ENCODE assay signal across 19 cellular contexts in the genomic region with DNA sequence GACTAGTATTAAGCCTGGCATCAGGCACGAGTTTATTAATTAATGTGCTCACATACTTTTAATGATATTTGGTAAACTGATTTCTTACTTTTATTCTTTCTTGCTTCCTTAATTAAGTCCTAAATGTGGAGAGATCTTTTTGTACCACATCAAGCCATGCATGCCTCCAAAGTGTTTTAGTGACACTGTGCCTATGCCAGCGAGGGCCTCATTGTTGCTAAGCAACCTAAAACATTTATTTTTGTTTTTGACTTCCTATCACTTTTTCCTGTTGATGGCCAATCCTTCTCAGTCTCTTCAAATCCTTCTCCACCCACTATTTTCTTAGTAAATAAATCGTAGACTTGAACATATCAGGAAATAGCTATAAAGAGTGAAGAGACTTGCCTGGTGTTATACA. TPM values are rescaled to one million over a fixed set of nuclear protein-coding genes. Genes with fewer than 3 reads are reported as not detected.
DNase-seq lines count a peak whose midpoint lies in the region; ATAC-seq, FAIRE-seq and TF ChIP-seq lines count a peak whose summit lies in the region.
"Had no signal": no experiment of that assay in that cellular context is flagged by ENCODE, and none has a peak within 500 bp of the region (broad histone marks: within the 10 kb centered on the region; RNA-seq: fewer than 3 reads in every experiment).

No MANE protein-coding gene starts in this region.

- POLR2A ChIA-PET in K562 (lab: Yijun Ruan, JAX): no interaction called here

- DNase-seq in Right ventricle myocardium inferior (ENCODE audit: missing footprints): no peak
- DNase-seq in heart right ventricle: no peak
- no peak for DNase-seq in K562 (ENCODE audit: extremely low read depth in 1 of 4, low spot score in 3 of 4)
- no peak for DNase-seq in right atrium auricular region (ENCODE audit: low spot score)
- no peak for DNase-seq in NCI-H187 (lab: John Stamatoyannopoulos, UW)
- DNase-seq: 8988T; Calu3; CD8-positive, alpha-beta T cell; HCEC 1CT had no signal

- TF ChIP-seq EP300 in K562 (IDR thresholded peaks at IDR 0.05; ENCODE audit: low read length): no peak

- CTCF ChIA-PET in K562 (lab: Yijun Ruan, JAX; ENCODE audit: low intra/inter-chr PET ratio): no interaction called here

- H3K4me1 ChIP-seq in heart right ventricle (no peaks in the 10 kb centered on the region), BLaER1 (peaks cover 8% of the 10 kb centered on the region), K562 (replicated peaks in 1 of 2; ENCODE audit: control insufficient read depth in 2 of 2, insufficient read depth in 2 of 2, low read length in 2 of 2) (no peaks in the 10 kb centered on the region), right atrium auricular region (no peaks in the 10 kb centered on the region)

- H3K4me3 ChIP-seq in heart right ventricle (no peak overlapping the region), BLaER1 (no peak overlapping the region), K562 (no peak overlapping the region), right atrium auricular region (no peak overlapping the region)
- H3K4me3 ChIP-seq: BLaER1 treated with 17β-estradiol and CSF1 and Interleukin-3, amounts not matched to agents 10 nM and 100 nM; GM23338 had no signal

- H3K79me2 ChIP-seq in K562 (ENCODE audit: control insufficient read depth, insufficient read depth, low read length): no peaks in the 10 kb centered on the region

- no peak for TF ChIP-seq POLR2A in K562 (conservative IDR thresholded peaks at IDR 0.05)

- FAIRE-seq in K562 (lab: Jason Lieb, UNC): no peak
- FAIRE-seq: G401.6, GM12892, H54 had no signal

- H3K36me3 ChIP-seq in heart right ventricle (no peaks in the 10 kb centered on the region), BLaER1 (no peaks in the 10 kb centered on the region), K562 (ENCODE audit: control insufficient read depth, insufficient read depth, low read length) (no peaks in the 10 kb centered on the region), right atrium auricular region (no peaks in the 10 kb centered on the region)
- H3K36me3 ChIP-seq: BLaER1 treated with 17β-estradiol and CSF1 and Interleukin-3, amounts not matched to agents 10 nM and 100 nM had no signal

- H3K9ac ChIP-seq in BLaER1 (no peak overlapping the region), K562 (ENCODE audit: insufficient read depth in 1 of 2, low read depth in 2 of 2, low read length in 2 of 2) (no peak overlapping the region)
- H3K9ac ChIP-seq: BLaER1 treated with 17β-estradiol and CSF1 and Interleukin-3, amounts not matched to agents 10 nM and 100 nM had no signal

- no peak overlapping the region for H2AFZ ChIP-seq in K562 (ENCODE audit: low read depth, low read length)
- H2AFZ ChIP-seq: GM23338 had no signal

- H4K20me1 ChIP-seq in BLaER1 (no peaks in the 10 kb centered on the region), K562 (replicated peaks; ENCODE audit: control insufficient read depth, insufficient read depth, low read length) (no peaks in the 10 kb centered on the region)
- H4K20me1 ChIP-seq: BLaER1 treated with 17β-estradiol and CSF1 and Interleukin-3, amounts not matched to agents 10 nM and 100 nM had no signal

- TF ChIP-seq RAD21 in K562 (CRISPR knock-in tag; conservative IDR thresholded peaks at IDR 0.05 in 1 of 2, IDR thresholded peaks at IDR 0.05 in 1 of 2): no peak

- H3K9me3 ChIP-seq in heart right ventricle (no peaks in the 10 kb centered on the region), BLaER1 (no peaks in the 10 kb centered on the region), K562 (replicated peaks; ENCODE audit: control insufficient read depth, insufficient read depth, low read depth, low read length) (no peaks in the 10 kb centered on the region), right atrium auricular region (no peaks in the 10 kb centered on the region)

- H3K9me1 ChIP-seq in K562 (ENCODE audit: control insufficient read depth, insufficient read depth, low read length): no peaks in the 10 kb centered on the region

- 43 to 44% methylated on average over 3 of the region's 3 CpGs for WGBS in heart right ventricle, 2 donors
- WGBS in K562 (ENCODE audit: insufficient coverage, low coverage, missing lambda C conversion rate): 0% methylated on average over 3 of the region's 3 CpGs

- H3K4me2 ChIP-seq in BLaER1 (0 out of 2 replicates have a peak overlapping the region, but pooled peaks have one; percentile 7), K562 (ENCODE audit: insufficient read depth, low read length) (no peak overlapping the region)
- H3K4me2 ChIP-seq: GM23338 had no signal

- ATAC-seq in Right ventricle myocardium inferior: peak; percentile 68
- ATAC-seq in heart right ventricle: no peak
- ATAC-seq in K562: no peak
- no peak for ATAC-seq in HG03469 (IDR thresholded peaks at IDR 0.05; ENCODE audit: unreplicated experiment)
- no peak for ATAC-seq in GM18502 (IDR thresholded peaks at IDR 0.05; ENCODE audit: poor library complexity, unreplicated experiment)
- ATAC-seq: CD8-positive, alpha-beta T cell; GM23338 had no signal

- in situ Hi-C loops in K562 (cut with MboI): no loop called here

- H3K27ac ChIP-seq in heart right ventricle (no peak overlapping the region), BLaER1 (no peak overlapping the region), K562 (ENCODE audit: extremely low read depth, low read depth, low read length) (no peak overlapping the region), right atrium auricular region (peak overlapping the region; percentile 8 to 53)
- H3K27ac ChIP-seq: BLaER1 treated with 17β-estradiol and CSF1 and Interleukin-3, amounts not matched to agents 10 nM and 100 nM; HL-60 had no signal

- TF ChIP-seq CTCF in heart right ventricle (IDR thresholded peaks at IDR 0.05): no peak
- no peak for TF ChIP-seq CTCF in K562 (IDR thresholded peaks at IDR 0.05 in 2 of 3, conservative IDR thresholded peaks at IDR 0.05 in 1 of 3; ENCODE audit: insufficient read depth in 2 of 3, low read depth in 1 of 3, low read length in 3 of 3)
- no peak for TF ChIP-seq CTCF in right atrium auricular region (IDR thresholded peaks at IDR 0.05)

- BruUV-seq in K562 (replicated peaks; lab: Mats Ljungman, UMichigan): no TSS peak

- intact Hi-C loops in Right ventricle myocardium inferior (cut with DNase I) (loop anchor here (5.0 kb wide), 1 partner anchor 173 kb away; no protein-coding TSS in a partner anchor), heart right ventricle (cut with DNase I) (loop anchor here in 1 of 10 donors (10.0 kb wide), 1 partner anchor 151 kb away; no protein-coding TSS in a partner anchor), K562 (cut with micrococcal nuclease) (no loop called here)

- peaks cover 0 to 25% (median 7%) of the 10 kb centered on the region in 7 donors for H3K27me3 ChIP-seq in heart right ventricle
- H3K27me3 ChIP-seq in BLaER1: peaks cover 5% of the 10 kb centered on the region; the same call in 1 of the 2 replicates
- H3K27me3 ChIP-seq in K562 (ENCODE audit: control insufficient read depth in 2 of 2, insufficient read depth in 2 of 2, low read length in 2 of 2): peaks cover 5% of the 10 kb centered on the region in 2 experiments; a peak in 3 of 5 replicates
- H3K27me3 ChIP-seq in right atrium auricular region: no peaks in the 10 kb centered on the region

TF ChIP-seq in K562, 482 proteins besides CTCF, POLR2A, EP300 and RAD21:
- TF ChIP-seq STAG1 (CRISPR knock-in tag; IDR thresholded peaks at IDR 0.05; ENCODE audit: borderline replicate concordance) (no peak), RFX1 (IDR thresholded peaks at IDR 0.05) (peak; percentile 49; the same call in 1 of the 2 replicates)

RNA-seq across cellular contexts. Expression of a gene that starts 5.5 kb away (rescaled TPM):
- 0.95 TPM for total RNA-seq in Right ventricle myocardium inferior
- 1 to 10 TPM in 1 of 10 donors, under 1 TPM in 6, not detected in 3; 0.15 to 1.3 (median 0.33) TPM for total RNA-seq in heart right ventricle
- polyA plus RNA-seq in heart right ventricle: under 1 TPM; 0.03 to 0.15 TPM
- not detected in 2 replicates for total RNA-seq in K562 (2011; cell fraction: chromatin; rRNA removed; ENCODE audit: low replicate concordance)
- total RNA-seq in K562 (2011; cell fraction: nucleolus; rRNA removed): not detected in 2 replicates
- not detected in 2 replicates for total RNA-seq in K562 (2011; cell fraction: nucleoplasm; rRNA removed)
- total RNA-seq in K562 (2014; rRNA removed): not detected in 2 replicates
- total RNA-seq in K562 (2014; rRNA removed; fragmentation: Illumina TruSeq; extraction: Trizol): not detected in 2 replicates
- not detected in 2 replicates for total RNA-seq in K562 (2015; rRNA removed; fragmentation: Illumina TruSeq; extraction: Trizol)
- total RNA-seq in K562 (2021): not detected in 2 replicates
- polyA plus RNA-seq in K562 (2011; rRNA removed): not detected in 2 replicates
- not detected in 2 replicates for polyA plus RNA-seq in K562 (2011; cell fraction: cytosol; rRNA removed)
- polyA plus RNA-seq in K562 (2011; cell fraction: nucleus; rRNA removed): not detected in 2 replicates
- 0.10 TPM in 1 of 2 replicates, not detected in the other for polyA plus RNA-seq in K562 (2012)
- polyA plus RNA-seq in K562 (2014; fragmentation: Illumina TruSeq; extraction: Trizol): not detected in 2 replicates
- not detected for polyA plus RNA-seq in K562 (2014; fragmentation: Nextera tagmentation; extraction: Ambion mirVana)
- not detected in 2 replicates for polyA plus RNA-seq in K562 (2014; rRNA removed)
- polyA minus RNA-seq in K562 (2011; rRNA and poly(A)+ RNA removed): not detected in 2 replicates
- polyA minus RNA-seq in K562 (2011; cell fraction: cytosol; rRNA and poly(A)+ RNA removed): not detected in 2 replicates
- not detected in 2 replicates for polyA minus RNA-seq in K562 (2011; cell fraction: nucleus; rRNA and poly(A)+ RNA removed)
- 1 to 10 TPM; 1.9 to 9.8 TPM for total RNA-seq in right atrium auricular region
- total RNA-seq: HT1080 had no signal

Comparison
In these comparisons a context has a peak if more than half of its experiments do, and no peak if none do; other contexts are left out.
1. H3K27ac ChIP-seq: peak in right atrium auricular region (2 of 2); none in heart right ventricle (0 of 10), BLaER1 (single experiment) and K562 (single experiment).